ENCODE assay signal across 20 cellular contexts in genomic region chr9:101716629-101717028, GRCh38. TPM values are rescaled to one million over a fixed set of nuclear protein-coding genes. Genes with fewer than 3 reads are reported as not detected.
DNase-seq lines count a peak whose midpoint lies in the region; ATAC-seq, FAIRE-seq and TF ChIP-seq lines count a peak whose summit lies in the region.
"Had no signal": no experiment of that assay in that cellular context is flagged by ENCODE, and none has a peak within 500 bp of the region (broad histone marks: within the 10 kb centered on the region; RNA-seq: fewer than 3 reads in every experiment).

No MANE protein-coding gene starts in this region.

- H3K4me3 ChIP-seq in MG63, result no peak overlapping the region
- H3K4me3 ChIP-seq: cardiac muscle cell, thoracic aorta had no signal

- no peaks in the 10 kb centered on the region for H3K9me3 ChIP-seq in MG63
- H3K9me3 ChIP-seq: thoracic aorta had no signal

- ATAC-seq in GM21717 (IDR thresholded peaks at IDR 0.05; ENCODE audit: unreplicated experiment) (no peak), GM19035 (IDR thresholded peaks at IDR 0.05; ENCODE audit: unreplicated experiment) (no peak)

- no peak overlapping the region for H3K27ac ChIP-seq in caudate nucleus (ENCODE audit: low read depth, low read length)
- H3K27ac ChIP-seq: cardiac muscle cell, thoracic aorta had no signal

- no peaks in the 10 kb centered on the region for H3K27me3 ChIP-seq in MG63
- H3K27me3 ChIP-seq: cardiac muscle cell had no signal

- TF ChIP-seq POLR2A in GM12892 (IDR thresholded peaks at IDR 0.05; ENCODE audit: low read depth, low read length), result no peak

- no peak for FAIRE-seq in GM12892 (lab: Jason Lieb, UNC)
- FAIRE-seq: H1 had no signal

- no peaks in the 10 kb centered on the region for H3K36me3 ChIP-seq in MG63
- H3K36me3 ChIP-seq: cardiac muscle cell, thoracic aorta had no signal

- peak; percentile 25 for DNase-seq in D341Med (ENCODE audit: low spot score)
- peak; percentile 61 for DNase-seq in MG63
- DNase-seq in SHP77 (lab: John Stamatoyannopoulos, UW), result peak; percentile 13 to 17
- peak; percentile 9 for DNase-seq in kidney tubule cell (ENCODE audit: low spot score)
- no peak for DNase-seq in caudate nucleus (lab: John Stamatoyannopoulos, UW)
- DNase-seq in GM12892 (ENCODE audit: insufficient read length), result no peak
- DNase-seq: activated CD4-positive, alpha-beta T cell treated with anti-CD3 and anti-CD28 coated beads, Interleukin-2, amount 50 U/mL, for 48 hours; activated naive CD4-positive, alpha-beta T cell treated with Interleukin-2 at 50 U/mL for 16 hours; activated T-cell treated with anti-CD3 and anti-CD28 coated beads, Interleukin-2, amount 50 U/mL, for 1 hour; CD8-positive, alpha-beta memory T cell; nucleus accumbens; SIG-M5 had no signal

RNA-seq across cellular contexts. Expression of gene GRIN3A, which starts 21.8 kb away (rescaled TPM):
- not detected in 2 replicates for total RNA-seq in MG63 (2014; rRNA removed; shearing (Covaris generic); ENCODE audit: low replicate concordance)
- polyA plus RNA-seq in GM12892 (2012; ENCODE audit: missing spikeins), result 0.23 TPM
- total RNA-seq: cardiac muscle cell; CD8-positive, alpha-beta memory T cell; lower leg skin; NCI-H460; renal cortical epithelial cell had no signal
- polyA plus RNA-seq: cardiac muscle cell, H1 had no signal

Comparison
In these comparisons a context has a peak if more than half of its experiments do, and no peak if none do; other contexts are left out.
1. DNase-seq: peak in D341Med (single experiment), MG63 (single experiment), SHP77 (2 of 2) and kidney tubule cell (single experiment); none in caudate nucleus (0 of 61) and GM12892 (single experiment).